In genomic region chr11:113774174-113774503, GRCh38 we compare ENCODE assay signal across 7 cellular contexts. TPM values are rescaled to one million over a fixed set of nuclear protein-coding genes. Genes with fewer than 3 reads are reported as not detected.
A peak's percentile ranks its signal among the peaks of the same experiment; 100 is the strongest.
DNase-seq lines count a peak whose midpoint lies in the region; TF ChIP-seq lines count a peak whose summit lies in the region.

No MANE protein-coding gene starts in this region.

- CTCF ChIA-PET in HEK293 (lab: Yijun Ruan, JAX): interaction anchor here (2.1 kb wide), 1 partner anchor 8 kb away, joined by 5 read pairs; no protein-coding TSS in a partner anchor
- CTCF ChIA-PET in activated CD4-positive, alpha-beta memory T cell treated with anti-CD3 and anti-CD28 coated beads for 36 hours (lab: Charles Lee): interaction anchor here (1.0 to 1.5 kb wide), 5 partner anchors 11 to 460 kb away, joined by 3 to 8 read pairs (median 3); partner anchors contain the start of gene TTC12

- H3K4me3 ChIP-seq in HEK293 (ENCODE audit: low read depth, low read length) (peak overlapping the region; percentile 96; the same call in 1 of the 2 replicates), spleen (peak overlapping the region; percentile 63 to 88 (median 72))

- peak overlapping the region; percentile 93 for H3K27ac Mint-ChIP-seq in activated CD4-positive, alpha-beta memory T cell treated with anti-CD3 and anti-CD28 coated beads for 36 hours
- H3K27ac Mint-ChIP-seq in glutamatergic neuron (ENCODE audit: unreplicated experiment): peak overlapping the region; percentile 53

- H3K36me3 Mint-ChIP-seq in activated CD4-positive, alpha-beta memory T cell treated with anti-CD3 and anti-CD28 coated beads for 36 hours: peaks cover 5% of the 10 kb centered on the region
- H3K36me3 Mint-ChIP-seq in glutamatergic neuron (ENCODE audit: unreplicated experiment): no peaks in the 10 kb centered on the region

- H3K27me3 ChIP-seq in spleen (replicated peaks in 1 of 7): peaks cover 0 to 3% (median 0%) of the 10 kb centered on the region in 7 donors

- H3K4me1 ChIP-seq in HEK293 (ENCODE audit: control insufficient read depth, insufficient read depth, low read length) (0 out of 2 replicates have a peak, but pooled peaks cover 3% of the 10 kb centered on the region), spleen (peaks cover 9 to 35% (median 20%) of the 10 kb centered on the region in 6 donors)

- H3K4me3 Mint-ChIP-seq in activated CD4-positive, alpha-beta memory T cell treated with anti-CD3 and anti-CD28 coated beads for 36 hours: peak overlapping the region; percentile 95
- H3K4me3 Mint-ChIP-seq in glutamatergic neuron (ENCODE audit: unreplicated experiment): peak overlapping the region; percentile 98

- no peak for TF ChIP-seq POLR2A in spleen (IDR thresholded peaks at IDR 0.05)

- DNase-seq in activated CD4-positive, alpha-beta memory T cell treated with anti-CD3 and anti-CD28 coated beads for 36 hours: no peak
- DNase-seq in glutamatergic neuron: no peak
- DNase-seq in spleen: no peak
- DNase-seq in NCI-H510A (lab: John Stamatoyannopoulos, UW): no peak
- no peak for DNase-seq in NCI-H2107 treated with DMSO at 0.1 percent for 48 hours (lab: John Stamatoyannopoulos, UW; ENCODE audit: unreplicated experiment)
- no peak for DNase-seq in kidney glomerular epithelial cell (lab: John Stamatoyannopoulos, UW)

- TF ChIP-seq CTCF in HEK293 (tag by site-specific recombination; IDR thresholded peaks at IDR 0.05) (0 out of 2 replicates have a peak, but pooled peaks have one; percentile 2), glutamatergic neuron (IDR thresholded peaks at IDR 0.05; ENCODE audit: partially characterized antibody, unreplicated experiment) (peak; percentile 51), spleen (IDR thresholded peaks at IDR 0.05 in 8 of 11, conservative IDR thresholded peaks at IDR 0.05 in 3 of 11) (peak in 3 of 11 experiments; percentile 5 to 42 (median 29))

- POLR2A ChIA-PET in HEK293 (lab: Yijun Ruan, JAX): interaction anchor here (0.6 kb wide), 1 partner anchor 146 kb away, joined by 10 read pairs; no protein-coding TSS in a partner anchor
- POLR2A ChIA-PET in activated CD4-positive, alpha-beta memory T cell treated with anti-CD3 and anti-CD28 coated beads for 36 hours (lab: Charles Lee): no interaction called here

- WGBS in spleen, 5 donors: 0% methylated on average over 1 of the region's 1 CpG

- intact Hi-C loops in activated CD4-positive, alpha-beta memory T cell treated with anti-CD3 and anti-CD28 coated beads for 36 hours (cut with micrococcal nuclease): loop anchor here (5.0 kb wide), 1 partner anchor 187 kb away; no protein-coding TSS in a partner anchor
- intact Hi-C loops in spleen (cut with DNase I; ENCODE audit: low total_unique reads): no loop called here

- H3K9me3 Mint-ChIP-seq in activated CD4-positive, alpha-beta memory T cell treated with anti-CD3 and anti-CD28 coated beads for 36 hours: no peaks in the 10 kb centered on the region
- no peaks in the 10 kb centered on the region for H3K9me3 Mint-ChIP-seq in glutamatergic neuron (ENCODE audit: unreplicated experiment)

- no peak overlapping the region for H3K27ac ChIP-seq in HEK293 (ENCODE audit: extremely low read depth, low read depth, low read length)
- peak overlapping the region in 7 of 8 donors; percentile 66 to 86 (median 84) for H3K27ac ChIP-seq in spleen

- H3K9me3 ChIP-seq in HEK293 (ENCODE audit: control insufficient read depth, insufficient read depth, low read depth, low read length): no peaks in the 10 kb centered on the region
- no peaks in the 10 kb centered on the region for H3K9me3 ChIP-seq in spleen

- H3K36me3 ChIP-seq in HEK293 (ENCODE audit: control insufficient read depth in 2 of 2, insufficient read depth in 1 of 2, low read length in 2 of 2) (peaks cover 0 to 19% of the 10 kb centered on the region in 2 experiments), spleen (peaks cover 0 to 17% (median 1%) of the 10 kb centered on the region in 6 donors)

- H3K27me3 Mint-ChIP-seq in activated CD4-positive, alpha-beta memory T cell treated with anti-CD3 and anti-CD28 coated beads for 36 hours: no peaks in the 10 kb centered on the region
- peaks cover 2% of the 10 kb centered on the region for H3K27me3 Mint-ChIP-seq in glutamatergic neuron (ENCODE audit: unreplicated experiment)

- H3K4me1 Mint-ChIP-seq in activated CD4-positive, alpha-beta memory T cell treated with anti-CD3 and anti-CD28 coated beads for 36 hours (ENCODE audit: low read depth): peaks cover 14% of the 10 kb centered on the region
- H3K4me1 Mint-ChIP-seq in glutamatergic neuron (ENCODE audit: low read depth, unreplicated experiment): peaks cover 6% of the 10 kb centered on the region

TF ChIP-seq in HEK293, 187 proteins besides CTCF, POLR2A, EP300 and RAD21:
- TF ChIP-seq SETDB1 (IDR thresholded peaks at IDR 0.05; ENCODE audit: insufficient read length, low read length) (no peak), KLF10 (tag by site-specific recombination; IDR thresholded peaks at IDR 0.05) (0 out of 2 replicates have a peak, but pooled peaks have one; percentile 5)

RNA-seq across cellular contexts. Expression of gene ZW10, which starts 0.6 kb away (rescaled TPM):
- total RNA-seq in activated CD4-positive, alpha-beta memory T cell treated with anti-CD3 and anti-CD28 coated beads for 36 hours: 10 to 100 TPM; 14.6 to 15.2 TPM
- total RNA-seq in glutamatergic neuron (ENCODE audit: unreplicated experiment) (10.5 TPM), spleen (10 to 100 TPM; 10.6 to 15.7 (median 12.2) TPM)
- polyA plus RNA-seq in spleen: 1 to 10 TPM; 3.2 to 5.1 (median 3.9) TPM

RNA-seq across cellular contexts. Expression of gene CLDN25, which starts 5.5 kb away (rescaled TPM):
- total RNA-seq in activated CD4-positive, alpha-beta memory T cell treated with anti-CD3 and anti-CD28 coated beads for 36 hours: not detected
- total RNA-seq in glutamatergic neuron (ENCODE audit: unreplicated experiment) (not detected), spleen (not detected)
- polyA plus RNA-seq in spleen: not detected
